21 cellular contexts compared by ENCODE assay signal in the genomic region with DNA sequence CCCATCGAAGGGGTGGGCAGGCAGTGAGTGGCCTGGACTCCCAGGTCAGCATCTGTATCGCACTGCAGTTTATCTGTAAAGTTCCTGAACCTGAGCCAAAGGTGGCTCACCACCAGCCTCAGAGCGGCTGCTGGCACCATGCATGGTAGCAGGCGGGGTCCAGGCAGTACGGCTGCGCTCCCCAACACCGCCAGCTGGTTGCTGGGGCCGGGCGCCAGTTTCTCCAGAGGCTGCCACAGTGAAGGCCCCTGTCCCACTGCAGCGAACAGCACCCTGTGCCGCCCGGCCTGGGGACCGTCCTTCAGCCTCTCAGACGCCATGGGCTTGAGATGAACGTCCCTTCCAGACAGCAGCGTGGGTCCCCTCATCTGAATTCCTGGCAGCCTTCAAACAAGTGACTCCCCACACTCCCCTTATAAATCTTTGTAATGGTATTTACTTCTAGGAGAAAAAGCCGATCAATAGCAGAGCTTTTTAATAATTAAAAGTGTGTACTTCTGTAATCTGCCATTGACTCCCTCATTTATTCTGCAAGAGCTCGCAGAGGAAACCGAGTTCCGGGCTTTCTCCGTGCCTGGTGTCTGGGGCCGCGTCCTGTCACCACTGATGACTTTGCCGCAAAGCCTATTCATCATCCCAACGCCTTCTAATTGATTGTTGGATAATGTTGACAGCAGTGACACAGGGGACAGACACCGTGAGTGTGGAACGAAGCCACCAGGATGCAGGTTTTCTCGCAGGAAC.
A peak's percentile ranks its signal among the peaks of the same experiment; 100 is the strongest.
DNase-seq lines count a peak whose midpoint lies in the region; ATAC-seq and TF ChIP-seq lines count a peak whose summit lies in the region.
"Had no signal": no experiment of that assay in that cellular context is flagged by ENCODE, and none has a peak within 500 bp of the region (broad histone marks: within the 10 kb centered on the region; RNA-seq: fewer than 3 reads in every experiment).

No MANE protein-coding gene starts in this region.

- H3K27me3 Mint-ChIP-seq in CD8-positive, alpha-beta T cell (ENCODE audit: low read depth), result no peaks in the 10 kb centered on the region
- no peaks in the 10 kb centered on the region for H3K27me3 Mint-ChIP-seq in activated naive CD4-positive, alpha-beta T cell treated with anti-CD3 and anti-CD28 coated beads, Interleukin-2, amount 10 ng/mL, durations not matched to agents 7 days and 5 days
- H3K27me3 Mint-ChIP-seq in Calu3 (ENCODE audit: unreplicated experiment), result no peaks in the 10 kb centered on the region

- BruUV-seq in Calu3 (replicated peaks; lab: Mats Ljungman, UMichigan), result no TSS peak

- WGBS in body of pancreas, 2 donors, result 68 to 73% methylated on average over 20 to 28 of the region's 28 CpGs

- peaks cover 28% of the 10 kb centered on the region for H3K4me1 Mint-ChIP-seq in CD8-positive, alpha-beta T cell (ENCODE audit: low read depth)
- peaks cover 3% of the 10 kb centered on the region for H3K4me1 Mint-ChIP-seq in activated naive CD4-positive, alpha-beta T cell treated with anti-CD3 and anti-CD28 coated beads, Interleukin-2, amount 10 ng/mL, durations not matched to agents 7 days and 5 days
- no peaks in the 10 kb centered on the region for H3K4me1 Mint-ChIP-seq in Calu3 (ENCODE audit: low read depth, unreplicated experiment)

- DNase-seq in CD8-positive, alpha-beta T cell, result no peak
- DNase-seq in body of pancreas, result peak in 2 of 4 donors; percentile 37 to 42
- DNase-seq in left cardiac atrium, result no peak
- DNase-seq in occipital lobe (lab: John Stamatoyannopoulos, UW), result peak; percentile 27
- DNase-seq in activated naive CD4-positive, alpha-beta T cell treated with anti-CD3 and anti-CD28 coated beads, Interleukin-2, amount 10 ng/mL, durations not matched to agents 7 days and 5 days, result no peak
- no peak for DNase-seq in NCI-H446 treated with DMSO at 0.1 percent for 48 hours (lab: John Stamatoyannopoulos, UW)
- no peak for DNase-seq in Calu3
- no peak for DNase-seq in activated CD8-positive, alpha-beta memory T cell treated with anti-CD3 and anti-CD28 coated beads for 24 hours
- DNase-seq: activated CD4-positive, alpha-beta T cell treated with anti-CD3 and anti-CD28 coated beads for 48 hours; activated CD8-positive, alpha-beta memory T cell treated with anti-CD3 and anti-CD28 coated beads, Interleukin-2, amount 50 U/mL, for 48 hours; activated naive CD4-positive, alpha-beta T cell treated with Interleukin-2 at 50 U/mL for 16 hours; Caco-2; kidney glomerular epithelial cell; mucosa of descending colon; NCI-H510A treated with DMSO at 0.1 percent for 48 hours; SHP77 treated with DMSO at 0.1 percent for 48 hours; stimulated activated CD4-positive, alpha-beta T cell treated with anti-CD3 and anti-CD28 coated beads, Interleukin-2, amount 100 ng/mL, for 24 hours; stimulated activated naive CD4-positive, alpha-beta T cell treated with Interleukin-2 at 50 U/mL for 16 hours; transverse colon had no signal

- no peak for TF ChIP-seq POLR2A in body of pancreas (IDR thresholded peaks at IDR 0.05)

- H3K36me3 Mint-ChIP-seq in CD8-positive, alpha-beta T cell, result peaks cover 53% of the 10 kb centered on the region
- peaks cover 11% of the 10 kb centered on the region for H3K36me3 Mint-ChIP-seq in activated naive CD4-positive, alpha-beta T cell treated with anti-CD3 and anti-CD28 coated beads, Interleukin-2, amount 10 ng/mL, durations not matched to agents 7 days and 5 days
- peaks cover 4% of the 10 kb centered on the region for H3K36me3 Mint-ChIP-seq in Calu3 (ENCODE audit: insufficient read depth, unreplicated experiment)

- H3K36me3 ChIP-seq in CD8-positive, alpha-beta T cell (ENCODE audit: insufficient read depth, low read length), result peaks cover 6% of the 10 kb centered on the region
- peaks cover 6 to 8% of the 10 kb centered on the region in 2 donors for H3K36me3 ChIP-seq in body of pancreas (replicated peaks in 1 of 2; ENCODE audit: insufficient read depth in 1 of 2, low read depth in 2 of 2)

- H3K4me3 ChIP-seq in CD8-positive, alpha-beta T cell (ENCODE audit: low read depth, low read length), result no peak overlapping the region
- H3K4me3 ChIP-seq in body of pancreas, result no peak overlapping the region
- H3K4me3 ChIP-seq: coronary artery, mucosa of descending colon, transverse colon had no signal

- no peak for TF ChIP-seq CTCF in CD8-positive, alpha-beta T cell (IDR thresholded peaks at IDR 0.05)
- TF ChIP-seq CTCF in body of pancreas (IDR thresholded peaks at IDR 0.05), result no peak
- no peak for TF ChIP-seq CTCF in Calu3 (IDR thresholded peaks at IDR 0.05; ENCODE audit: unreplicated experiment)

- H3K9me3 Mint-ChIP-seq in CD8-positive, alpha-beta T cell, result no peaks in the 10 kb centered on the region
- H3K9me3 Mint-ChIP-seq in activated naive CD4-positive, alpha-beta T cell treated with anti-CD3 and anti-CD28 coated beads, Interleukin-2, amount 10 ng/mL, durations not matched to agents 7 days and 5 days, result no peaks in the 10 kb centered on the region
- H3K9me3 Mint-ChIP-seq in Calu3 (ENCODE audit: low read depth, unreplicated experiment), result no peaks in the 10 kb centered on the region

- CTCF ChIA-PET in CD8-positive, alpha-beta T cell (lab: Charles Lee), result no interaction called here
- CTCF ChIA-PET in activated naive CD4-positive, alpha-beta T cell treated with anti-CD3 and anti-CD28 coated beads, Interleukin-2, amount 10 ng/mL, durations not matched to agents 7 days and 5 days (lab: Charles Lee), result no interaction called here
- CTCF ChIA-PET in Calu3 (lab: Charles Lee), result no interaction called here

- peaks cover 19% of the 10 kb centered on the region for H3K4me1 ChIP-seq in CD8-positive, alpha-beta T cell (ENCODE audit: insufficient read depth, low read length)
- H3K4me1 ChIP-seq in body of pancreas, result peaks cover 26% of the 10 kb centered on the region
- H3K4me1 ChIP-seq: Caco-2, transverse colon had no signal

- H3K9me3 ChIP-seq in CD8-positive, alpha-beta T cell (ENCODE audit: low read length), result no peaks in the 10 kb centered on the region
- no peaks in the 10 kb centered on the region for H3K9me3 ChIP-seq in body of pancreas
- H3K9me3 ChIP-seq: Caco-2, mucosa of descending colon, transverse colon had no signal

- H3K27ac ChIP-seq in CD8-positive, alpha-beta T cell (ENCODE audit: low read depth, low read length), result no peak overlapping the region
- peak overlapping the region in 1 of 4 donors; percentile 10 for H3K27ac ChIP-seq in body of pancreas
- H3K27ac ChIP-seq: coronary artery, KMS-11, transverse colon had no signal

- ATAC-seq in CD8-positive, alpha-beta T cell, result no peak
- ATAC-seq in body of pancreas, result peak; percentile 43
- peak; percentile 57 to 64 for ATAC-seq in left cardiac atrium

- H3K4me3 Mint-ChIP-seq in CD8-positive, alpha-beta T cell, result no peak overlapping the region
- H3K4me3 Mint-ChIP-seq in activated naive CD4-positive, alpha-beta T cell treated with anti-CD3 and anti-CD28 coated beads, Interleukin-2, amount 10 ng/mL, durations not matched to agents 7 days and 5 days, result no peak overlapping the region
- H3K4me3 Mint-ChIP-seq in Calu3 (ENCODE audit: low read depth, unreplicated experiment), result no peak overlapping the region

- peak overlapping the region; percentile 64 for H3K27ac Mint-ChIP-seq in CD8-positive, alpha-beta T cell
- H3K27ac Mint-ChIP-seq in activated naive CD4-positive, alpha-beta T cell treated with anti-CD3 and anti-CD28 coated beads, Interleukin-2, amount 10 ng/mL, durations not matched to agents 7 days and 5 days, result no peak overlapping the region
- no peak overlapping the region for H3K27ac Mint-ChIP-seq in Calu3 (ENCODE audit: unreplicated experiment)

- POLR2A ChIA-PET in CD8-positive, alpha-beta T cell (lab: Charles Lee), result no interaction called here

- H3K27me3 ChIP-seq in CD8-positive, alpha-beta T cell (ENCODE audit: insufficient read depth, low read length), result no peaks in the 10 kb centered on the region
- no peaks in the 10 kb centered on the region for H3K27me3 ChIP-seq in body of pancreas
- H3K27me3 ChIP-seq: transverse colon had no signal

- intact Hi-C loops in CD8-positive, alpha-beta T cell (cut with DNase I, micrococcal nuclease), result no loop called here
- intact Hi-C loops in body of pancreas (cut with DNase I) (no loop called here), left cardiac atrium (cut with DNase I) (no loop called here), Calu3 (cut with micrococcal nuclease; ENCODE audit: unreplicated experiment) (no loop called here)
